ENCODE assay signal across 20 cellular contexts in genomic region chr14:99936056-99936455, GRCh38.
A peak's percentile ranks its signal among the peaks of the same experiment; 100 is the strongest.
DNase-seq lines count a peak whose midpoint lies in the region; TF ChIP-seq lines count a peak whose summit lies in the region.
"Had no signal": no experiment of that assay in that cellular context is flagged by ENCODE, and none has a peak within 500 bp of the region (broad histone marks: within the 10 kb centered on the region; RNA-seq: fewer than 3 reads in every experiment).

No MANE protein-coding gene starts in this region.

- H3K9me3 ChIP-seq in HEK293 (ENCODE audit: control insufficient read depth, insufficient read depth, low read depth, low read length): no peaks in the 10 kb centered on the region
- no peaks in the 10 kb centered on the region for H3K9me3 ChIP-seq in tibial artery
- H3K9me3 ChIP-seq: A549, Peyer's patch had no signal

- TF ChIP-seq CTCF in HEK293 (tag by site-specific recombination; IDR thresholded peaks at IDR 0.05) (no peak), tibial artery (IDR thresholded peaks at IDR 0.05) (no peak)

- no peak overlapping the region for H3K4me3 ChIP-seq in HEK293 (ENCODE audit: low read depth, low read length)
- no peak overlapping the region for H3K4me3 ChIP-seq in tibial artery
- H3K4me3 ChIP-seq: A549, Peyer's patch had no signal

- H3K36me3 ChIP-seq in HEK293 (ENCODE audit: control insufficient read depth in 2 of 2, insufficient read depth in 1 of 2, low read length in 2 of 2): peaks cover 0 to 48% of the 10 kb centered on the region in 2 experiments; a peak in 1 of 3 replicates
- H3K36me3 ChIP-seq in tibial artery: peaks cover 16 to 51% (median 44%) of the 10 kb centered on the region in 3 donors
- H3K36me3 ChIP-seq: Peyer's patch had no signal

- POLR2A ChIA-PET in HEK293 (lab: Yijun Ruan, JAX): no interaction called here

- CTCF ChIA-PET in HEK293 (lab: Yijun Ruan, JAX): interaction anchor here (0.7 to 1.6 kb wide), 2 partner anchors 11 to 206 kb away, joined by 6 to 7 read pairs; no protein-coding TSS in a partner anchor

- intact Hi-C loops in posterior vena cava (cut with DNase I): no loop called here
- intact Hi-C loops in tibial artery (cut with DNase I; ENCODE audit: low total_unique reads): no loop called here

- H3K27ac ChIP-seq in HEK293 (ENCODE audit: extremely low read depth, low read depth, low read length) (no peak overlapping the region), tibial artery (no peak overlapping the region)
- H3K27ac ChIP-seq: A549, Peyer's patch had no signal

- H3K27me3 ChIP-seq in tibial artery: no peaks in the 10 kb centered on the region
- H3K27me3 ChIP-seq: Peyer's patch had no signal

- H3K4me1 ChIP-seq in HEK293 (ENCODE audit: control insufficient read depth, insufficient read depth, low read length) (no peaks in the 10 kb centered on the region), tibial artery (no peaks in the 10 kb centered on the region)
- H3K4me1 ChIP-seq: A549, Peyer's patch had no signal

- peak; percentile 31 for DNase-seq in A172 (ENCODE audit: low spot score)
- DNase-seq in astrocyte of the hippocampus (ENCODE audit: low read depth, low spot score): peak; percentile 68
- DNase-seq in posterior vena cava (ENCODE audit: low spot score): peak; percentile 68
- no peak for DNase-seq in NCI-H774 (lab: John Stamatoyannopoulos, UW)
- no peak for DNase-seq in SW 1271 (lab: John Stamatoyannopoulos, UW)
- DNase-seq in tibial artery: no peak
- DNase-seq in NCI-H1436 treated with DMSO at 0.1 percent for 48 hours (lab: John Stamatoyannopoulos, UW): no peak
- DNase-seq: AML-193; CD4-positive, CD25-positive, alpha-beta regulatory T cell; DMS79; GF-D8; KG1; NCI-H1092 treated with DMSO at 0.1 percent for 48 hours; NCI-H187; NCI-H446 treated with DMSO at 0.1 percent for 48 hours; NCI-H82; Peyer's patch; SHP77 had no signal

TF ChIP-seq in HEK293, 187 proteins besides CTCF, POLR2A, EP300 and RAD21:
- no peak for TF ChIP-seq KLF17 (tag by site-specific recombination; IDR thresholded peaks at IDR 0.05)
- 0 out of 2 replicates have a peak, but pooled peaks have one; percentile 25 for TF ChIP-seq SCRT2 (tag by site-specific recombination; IDR thresholded peaks at IDR 0.05)

Comparison
In these comparisons a context has a peak if more than half of its experiments do, and no peak if none do; other contexts are left out.
1. DNase-seq: peak in A172 (single experiment), astrocyte of the hippocampus (single experiment) and posterior vena cava (single experiment); none in NCI-H774 (single experiment), SW 1271 (0 of 2), tibial artery (0 of 2) and NCI-H1436 treated with DMSO at 0.1 percent for 48 hours (single experiment).